Comparison of ENCODE assay signal across 27 cellular contexts in the genomic region with DNA sequence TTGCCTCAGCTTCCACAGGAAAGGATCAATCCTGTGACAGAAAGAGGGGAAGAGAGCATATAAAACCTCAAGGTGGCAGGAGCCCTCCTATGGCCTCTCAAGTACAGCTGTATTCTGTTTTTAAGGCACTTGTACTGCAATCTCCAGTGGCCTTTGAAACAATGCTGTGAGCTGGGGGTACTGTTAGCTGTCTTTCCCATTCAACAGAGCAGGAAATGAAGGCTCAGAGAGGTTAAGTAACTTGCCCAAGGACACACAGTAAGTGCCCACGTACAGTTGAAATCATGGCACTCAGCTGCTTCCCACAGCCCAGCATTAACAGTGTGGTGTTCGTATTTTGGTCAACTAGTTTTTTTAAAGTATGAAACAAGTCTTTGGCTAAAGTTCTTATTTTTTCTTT.
"Had no signal": no experiment of that assay in that cellular context is flagged by ENCODE, and none has a peak within 500 bp of the region (broad histone marks: within the 10 kb centered on the region; RNA-seq: fewer than 3 reads in every experiment).

No MANE protein-coding gene starts in this region.

- H3K36me3 Mint-ChIP-seq: activated CD4-positive, alpha-beta memory T cell treated with anti-CD3 and anti-CD28 coated beads for 36 hours; naive thymus-derived CD8-positive, alpha-beta T cell had no signal

- H3K27me3 Mint-ChIP-seq: activated CD4-positive, alpha-beta memory T cell treated with anti-CD3 and anti-CD28 coated beads for 36 hours; activated CD4-positive, alpha-beta T cell treated with anti-CD3 and anti-CD28 coated beads, Interleukin-2, amount 10 ng/mL, durations not matched to agents 24 days and 14 days; activated T-helper 17 cell treated with anti-CD3 and anti-CD28 coated beads, Interleukin-2, amount 50 U/mL, for 72 hours; effector memory CD8-positive, alpha-beta T cell; stimulated activated naive B cell treated with anti-CD40 and anti-IgM and Interleukin-4, amounts not matched to agents 10 μg/mL and 1 μg/mL and 100 μg/mL, for 72 hours; T-helper 17 cell had no signal

- H3K27me3 ChIP-seq: foreskin keratinocyte, upper lobe of right lung had no signal

- H2AFZ ChIP-seq: parathyroid adenoma had no signal

- H3K4me2 ChIP-seq: smooth muscle cell had no signal

- H3K4me3 Mint-ChIP-seq: activated CD4-positive, alpha-beta memory T cell treated with anti-CD3 and anti-CD28 coated beads for 36 hours; activated T-cell treated with anti-CD3 and anti-CD28 coated beads, Interleukin-2, amount 50 U/mL, for 4 hours; effector memory CD8-positive, alpha-beta T cell; naive thymus-derived CD8-positive, alpha-beta T cell; neural crest cell; stimulated activated naive B cell treated with anti-CD40 and anti-IgM and Interleukin-4, amounts not matched to agents 10 μg/mL and 1 μg/mL and 100 μg/mL, for 72 hours; T-helper 17 cell had no signal

- H3K9ac ChIP-seq: parathyroid adenoma had no signal

- H3K36me3 ChIP-seq: heart right ventricle, stomach, tibial artery, upper lobe of right lung had no signal

- H3K27ac Mint-ChIP-seq: activated CD4-positive, alpha-beta memory T cell treated with anti-CD3 and anti-CD28 coated beads for 36 hours; activated T-helper 17 cell treated with anti-CD3 and anti-CD28 coated beads, Interleukin-2, amount 50 U/mL, for 72 hours; naive thymus-derived CD8-positive, alpha-beta T cell; T-helper 17 cell had no signal

- H3K9me3 ChIP-seq: heart right ventricle, psoas muscle, stomach, tibial artery, upper lobe of right lung had no signal

- ATAC-seq: activated T-cell treated with anti-CD3 and anti-CD28 coated beads, Interleukin-2, amount 50 U/mL, for 4 hours; activated T-helper 17 cell treated with anti-CD3 and anti-CD28 coated beads, Interleukin-2, amount 50 U/mL, for 72 hours; effector memory CD8-positive, alpha-beta T cell; esophagus mucosa; foreskin keratinocyte; heart right ventricle; naive thymus-derived CD8-positive, alpha-beta T cell; psoas muscle; stimulated activated naive B cell treated with anti-CD40 and anti-IgM and Interleukin-4, amounts not matched to agents 10 μg/mL and 1 μg/mL and 100 μg/mL, for 72 hours; T-helper 17 cell; upper lobe of right lung had no signal

- DNase-seq: activated CD4-positive, alpha-beta memory T cell treated with anti-CD3 and anti-CD28 coated beads for 36 hours; activated CD4-positive, alpha-beta T cell treated with anti-CD3 and anti-CD28 coated beads, Interleukin-2, amount 10 ng/mL, durations not matched to agents 24 days and 14 days; activated CD4-positive, CD25-positive, alpha-beta regulatory T cell treated with anti-CD3 and anti-CD28 coated beads, Interleukin-2, amount 50 U/mL, for 72 hours; activated gamma-delta T cell treated with Interleukin-2 at 50 U/mL for 16 hours; activated naive CD4-positive, alpha-beta T cell treated with anti-CD3 and anti-CD28 coated beads, Interleukin-2, amount 50 U/mL, for 16 hours; activated T-cell treated with anti-CD3 and anti-CD28 coated beads, Interleukin-2, amount 50 U/mL, for 4 hours; amniotic stem cell; caudate nucleus; cortex of kidney; effector memory CD8-positive, alpha-beta T cell; foreskin keratinocyte; heart right ventricle; naive thymus-derived CD8-positive, alpha-beta T cell; nucleus accumbens; psoas muscle; stimulated activated CD4-positive, alpha-beta T cell treated with anti-CD3 and anti-CD28 coated beads, Interleukin-1b, Interleukin-23, amount 100 ng/mL, for 48 hours; stimulated activated naive B cell treated with anti-CD40 and anti-IgM and Interleukin-4, amounts not matched to agents 10 μg/mL and 1 μg/mL and 100 μg/mL, for 72 hours; stomach; T-helper 17 cell; T1000; tibial artery; upper lobe of right lung had no signal

- H3K4me1 ChIP-seq: parathyroid adenoma, upper lobe of right lung had no signal

- H3K9me3 Mint-ChIP-seq: activated CD4-positive, alpha-beta memory T cell treated with anti-CD3 and anti-CD28 coated beads for 36 hours; activated CD4-positive, alpha-beta T cell treated with anti-CD3 and anti-CD28 coated beads, Interleukin-2, amount 10 ng/mL, durations not matched to agents 24 days and 14 days; activated T-cell treated with anti-CD3 and anti-CD28 coated beads, Interleukin-2, amount 50 U/mL, for 4 hours; activated T-helper 17 cell treated with anti-CD3 and anti-CD28 coated beads, Interleukin-2, amount 50 U/mL, for 72 hours; effector memory CD8-positive, alpha-beta T cell; naive thymus-derived CD8-positive, alpha-beta T cell; neural crest cell; stimulated activated naive B cell treated with anti-CD40 and anti-IgM and Interleukin-4, amounts not matched to agents 10 μg/mL and 1 μg/mL and 100 μg/mL, for 72 hours had no signal

- H3K4me3 ChIP-seq: heart right ventricle, psoas muscle, smooth muscle cell, stomach, tibial artery, upper lobe of right lung had no signal

- H3K79me2 ChIP-seq: parathyroid adenoma had no signal

- H3K27ac ChIP-seq: foreskin keratinocyte, heart right ventricle, parathyroid adenoma, psoas muscle, stomach, tibial artery, upper lobe of right lung had no signal
